ENCODE assay signal across 8 cellular contexts in the genomic region with DNA sequence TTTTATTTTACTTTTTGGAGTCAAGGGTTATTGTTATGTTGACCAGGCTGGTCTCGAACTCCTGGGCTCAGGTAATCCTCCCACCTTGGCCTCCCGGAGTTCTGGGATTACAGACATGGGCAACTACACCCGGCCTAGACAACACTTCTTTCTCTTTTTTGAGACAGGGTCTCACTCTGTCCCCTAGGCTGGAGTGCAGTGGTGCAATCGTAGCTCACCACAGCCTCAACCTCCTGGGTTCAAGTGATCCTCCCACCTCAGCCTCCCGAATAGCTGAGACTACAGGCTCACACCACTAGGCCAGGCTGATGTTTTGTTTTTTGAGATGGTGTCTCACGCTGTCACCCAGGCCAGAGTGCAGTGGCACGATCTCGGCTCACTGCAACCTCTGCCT. TPM values are rescaled to one million over a fixed set of nuclear protein-coding genes. Genes with fewer than 3 reads are reported as not detected.
DNase-seq lines count a peak whose midpoint lies in the region; ATAC-seq and TF ChIP-seq lines count a peak whose summit lies in the region.
"Not testable (repeated sequence)": the region's sequence is repeated elsewhere in the genome, so short reads cannot be mapped to it uniquely, and the experiment has no call there.

No MANE protein-coding gene starts in this region.

- H3K27me3 Mint-ChIP-seq in Calu3 (ENCODE audit: unreplicated experiment); activated CD4-positive, alpha-beta T cell treated with anti-CD3 and anti-CD28 coated beads, Interleukin-2, amount 10 ng/mL, durations not matched to agents 7 days and 5 days; activated naive CD8-positive, alpha-beta T cell treated with anti-CD3 and anti-CD28 coated beads, Interleukin-2, amount 10 ng/mL, durations not matched to agents 7 days and 5 days; naive B cell; progenitor cell of endocrine pancreas: not testable (repeated sequence)

- not testable (repeated sequence) for TF ChIP-seq CTCF in Calu3 (IDR thresholded peaks at IDR 0.05; ENCODE audit: unreplicated experiment); RWPE2 (IDR thresholded peaks at IDR 0.05; ENCODE audit: poor library complexity, severe bottlenecking); esophagus squamous epithelium (IDR thresholded peaks at IDR 0.05); progenitor cell of endocrine pancreas (IDR thresholded peaks at IDR 0.05; ENCODE audit: unreplicated experiment); upper lobe of right lung (IDR thresholded peaks at IDR 0.05)

- H3K27ac Mint-ChIP-seq in Calu3 (ENCODE audit: unreplicated experiment); activated naive CD8-positive, alpha-beta T cell treated with anti-CD3 and anti-CD28 coated beads, Interleukin-2, amount 10 ng/mL, durations not matched to agents 7 days and 5 days; progenitor cell of endocrine pancreas: not testable (repeated sequence)
- peak overlapping the region; percentile 25 for H3K27ac Mint-ChIP-seq in activated CD4-positive, alpha-beta T cell treated with anti-CD3 and anti-CD28 coated beads, Interleukin-2, amount 10 ng/mL, durations not matched to agents 7 days and 5 days
- peak overlapping the region in 2 of 6 donors; percentile 20 to 89 for H3K27ac Mint-ChIP-seq in naive B cell

- H3K4me1 ChIP-seq in RWPE2 (ENCODE audit: insufficient read depth, poor library complexity, severe bottlenecking) (peaks cover 14% of the 10 kb centered on the region), esophagus squamous epithelium (peaks cover 31 to 84% (median 34%) of the 10 kb centered on the region in 3 donors), upper lobe of right lung (peaks cover 32% of the 10 kb centered on the region)

- H3K36me3 ChIP-seq in RWPE2 (ENCODE audit: low read depth); esophagus squamous epithelium; upper lobe of right lung: not testable (repeated sequence)

- H3K9me3 Mint-ChIP-seq in Calu3 (ENCODE audit: low read depth, unreplicated experiment); activated CD4-positive, alpha-beta T cell treated with anti-CD3 and anti-CD28 coated beads, Interleukin-2, amount 10 ng/mL, durations not matched to agents 7 days and 5 days; activated naive CD8-positive, alpha-beta T cell treated with anti-CD3 and anti-CD28 coated beads, Interleukin-2, amount 10 ng/mL, durations not matched to agents 7 days and 5 days; naive B cell; progenitor cell of endocrine pancreas (ENCODE audit: low read depth): not testable (repeated sequence)

- peaks cover 52% of the 10 kb centered on the region for H3K36me3 Mint-ChIP-seq in Calu3 (ENCODE audit: insufficient read depth, unreplicated experiment)
- not testable (repeated sequence) for H3K36me3 Mint-ChIP-seq in activated CD4-positive, alpha-beta T cell treated with anti-CD3 and anti-CD28 coated beads, Interleukin-2, amount 10 ng/mL, durations not matched to agents 7 days and 5 days (ENCODE audit: low read depth); activated naive CD8-positive, alpha-beta T cell treated with anti-CD3 and anti-CD28 coated beads, Interleukin-2, amount 10 ng/mL, durations not matched to agents 7 days and 5 days; naive B cell; progenitor cell of endocrine pancreas (ENCODE audit: insufficient read depth)

- intact Hi-C loops in Calu3 (cut with micrococcal nuclease; ENCODE audit: unreplicated experiment) (loop anchor here (2.0 to 10.0 kb wide), 4 partner anchors 43 to 269 kb away; a partner anchor contains a TSS), esophagus squamous epithelium (cut with DNase I) (loop anchor here (5.0 kb wide), 1 partner anchor 47 kb away; no protein-coding TSS in a partner anchor), upper lobe of right lung (cut with DNase I) (loop anchor here (5.0 kb wide), 1 partner anchor 47 kb away; no protein-coding TSS in a partner anchor)

- POLR2A ChIA-PET in activated CD4-positive, alpha-beta T cell treated with anti-CD3 and anti-CD28 coated beads, Interleukin-2, amount 10 ng/mL, durations not matched to agents 7 days and 5 days (lab: Charles Lee) = not testable (repeated sequence)
- POLR2A ChIA-PET in activated naive CD8-positive, alpha-beta T cell treated with anti-CD3 and anti-CD28 coated beads, Interleukin-2, amount 10 ng/mL, durations not matched to agents 7 days and 5 days (lab: Charles Lee) = interaction anchor here (0.8 to 27.4 kb wide), 3 partner anchors 10 to 60 kb away, joined by 5 to 782 read pairs (median 6); a partner anchor contains a TSS

- H3K4me3 Mint-ChIP-seq in Calu3 (ENCODE audit: low read depth, unreplicated experiment) (peak overlapping the region; percentile 92), naive B cell (peak overlapping the region; percentile 12 to 86 (median 76)), progenitor cell of endocrine pancreas (ENCODE audit: low read depth) (peak overlapping the region; percentile 81)
- peak overlapping the region; percentile 12 for H3K4me3 Mint-ChIP-seq in activated CD4-positive, alpha-beta T cell treated with anti-CD3 and anti-CD28 coated beads, Interleukin-2, amount 10 ng/mL, durations not matched to agents 7 days and 5 days
- H3K4me3 Mint-ChIP-seq in activated naive CD8-positive, alpha-beta T cell treated with anti-CD3 and anti-CD28 coated beads, Interleukin-2, amount 10 ng/mL, durations not matched to agents 7 days and 5 days = peak overlapping the region; percentile 47

- TF ChIP-seq POLR2A in esophagus squamous epithelium (IDR thresholded peaks at IDR 0.05) = not testable (repeated sequence)

- not testable (repeated sequence) for ATAC-seq in RWPE2 (ENCODE audit: low read depth); activated naive CD8-positive, alpha-beta T cell treated with anti-CD3 and anti-CD28 coated beads, Interleukin-2, amount 10 ng/mL, durations not matched to agents 7 days and 5 days (ENCODE audit: low read depth); naive B cell (ENCODE audit: low read depth in 2 of 2); upper lobe of right lung

- H3K9me3 ChIP-seq in RWPE2 (ENCODE audit: severe bottlenecking); esophagus squamous epithelium; upper lobe of right lung: not testable (repeated sequence)

- H3K27ac ChIP-seq in RWPE2 (ENCODE audit: poor library complexity, severe bottlenecking) (peak overlapping the region; percentile 99), esophagus squamous epithelium (peak overlapping the region in 3 of 4 donors; percentile 94 to 96 (median 96)), upper lobe of right lung (peak overlapping the region; percentile 60)

- DNase-seq in Calu3; RWPE2 (ENCODE audit: low spot score); activated CD4-positive, alpha-beta T cell treated with anti-CD3 and anti-CD28 coated beads, Interleukin-2, amount 10 ng/mL, durations not matched to agents 7 days and 5 days; activated naive CD8-positive, alpha-beta T cell treated with anti-CD3 and anti-CD28 coated beads, Interleukin-2, amount 10 ng/mL, durations not matched to agents 7 days and 5 days; esophagus squamous epithelium (lab: John Stamatoyannopoulos, UW); naive B cell; progenitor cell of endocrine pancreas (ENCODE audit: low spot score, unreplicated experiment); upper lobe of right lung: not testable (repeated sequence)

- CTCF ChIA-PET in Calu3 (lab: Charles Lee) = interaction anchor here (1.0 to 4.3 kb wide), 3 partner anchors 42 to 151 kb away, joined by 3 to 49 read pairs (median 11); a partner anchor contains a TSS
- CTCF ChIA-PET in activated CD4-positive, alpha-beta T cell treated with anti-CD3 and anti-CD28 coated beads, Interleukin-2, amount 10 ng/mL, durations not matched to agents 7 days and 5 days (lab: Charles Lee) = interaction anchor here (0.7 to 32.1 kb wide), 8 partner anchors 16 to 877 kb away, joined by 3 to 732 read pairs (median 5); a partner anchor contains a TSS

- 83 to 86% methylated on average over 8 of the region's 8 CpGs for WGBS in esophagus squamous epithelium, 2 donors

- not testable (repeated sequence) for H3K27me3 ChIP-seq in RWPE2 (ENCODE audit: insufficient read depth, poor library complexity, severe bottlenecking); esophagus squamous epithelium; upper lobe of right lung

- not testable (repeated sequence) for BruUV-seq in Calu3 (replicated peaks; lab: Mats Ljungman, UMichigan)

- H3K4me3 ChIP-seq in RWPE2 (ENCODE audit: severe bottlenecking); esophagus squamous epithelium; upper lobe of right lung: not testable (repeated sequence)

- H3K4me1 Mint-ChIP-seq in Calu3 (ENCODE audit: low read depth, unreplicated experiment) (peaks cover 51% of the 10 kb centered on the region), naive B cell (peaks cover 37 to 57% (median 53%) of the 10 kb centered on the region in 3 donors), progenitor cell of endocrine pancreas (ENCODE audit: low read depth) (peaks cover 20% of the 10 kb centered on the region)
- peaks cover 44% of the 10 kb centered on the region for H3K4me1 Mint-ChIP-seq in activated CD4-positive, alpha-beta T cell treated with anti-CD3 and anti-CD28 coated beads, Interleukin-2, amount 10 ng/mL, durations not matched to agents 7 days and 5 days
- H3K4me1 Mint-ChIP-seq in activated naive CD8-positive, alpha-beta T cell treated with anti-CD3 and anti-CD28 coated beads, Interleukin-2, amount 10 ng/mL, durations not matched to agents 7 days and 5 days = peaks cover 34% of the 10 kb centered on the region

RNA-seq across cellular contexts. Expression of a gene that starts 1.3 kb away (rescaled TPM):
- total RNA-seq in Calu3 (2022) (26.5 and 33.0 TPM in 2 replicates), esophagus squamous epithelium (10 to 100 TPM; 16.4 to 48.5 (median 25.0) TPM), progenitor cell of endocrine pancreas (20.1 and 21.1 TPM in 2 replicates), upper lobe of right lung (20.9 TPM)
- 1 to 10 TPM in 1 of 2 experiments, under 1 TPM in 1; 0.42 to 1.3 TPM for total RNA-seq in activated CD4-positive, alpha-beta T cell treated with anti-CD3 and anti-CD28 coated beads, Interleukin-2, amount 10 ng/mL, durations not matched to agents 7 days and 5 days
- total RNA-seq in activated naive CD8-positive, alpha-beta T cell treated with anti-CD3 and anti-CD28 coated beads, Interleukin-2, amount 10 ng/mL, durations not matched to agents 7 days and 5 days = 1 to 10 TPM; 3.4 to 3.5 TPM
- under 1 TPM in 4 of 6 donors, not detected in 2; 0.17 to 0.57 (median 0.33) TPM for polyA plus RNA-seq in naive B cell (ENCODE audit: low read depth in 6 of 6)

RNA-seq across cellular contexts. Expression of a gene that starts 32.7 kb away (rescaled TPM):
- total RNA-seq in Calu3 (2022) = 92.8 and 101 TPM in 2 replicates
- 100 to 1,000 TPM; 131 to 149 TPM for total RNA-seq in activated CD4-positive, alpha-beta T cell treated with anti-CD3 and anti-CD28 coated beads, Interleukin-2, amount 10 ng/mL, durations not matched to agents 7 days and 5 days
- 100 to 1,000 TPM; 187 to 195 TPM for total RNA-seq in activated naive CD8-positive, alpha-beta T cell treated with anti-CD3 and anti-CD28 coated beads, Interleukin-2, amount 10 ng/mL, durations not matched to agents 7 days and 5 days
- 10 to 100 TPM; 29.5 to 44.0 (median 31.8) TPM for total RNA-seq in esophagus squamous epithelium
- polyA plus RNA-seq in naive B cell (ENCODE audit: low read depth in 6 of 6) = 100 to 1,000 TPM in 2 of 6 donors, 10 to 100 TPM in 4; 65.3 to 119 (median 90.7) TPM
- total RNA-seq in progenitor cell of endocrine pancreas = 55.0 and 57.2 TPM in 2 replicates
- 94.6 TPM for total RNA-seq in upper lobe of right lung

RNA-seq across cellular contexts. Expression of a gene that starts 35.4 kb away (rescaled TPM):
- 39.8 and 41.0 TPM in 2 replicates for total RNA-seq in Calu3 (2022)
- total RNA-seq in activated CD4-positive, alpha-beta T cell treated with anti-CD3 and anti-CD28 coated beads, Interleukin-2, amount 10 ng/mL, durations not matched to agents 7 days and 5 days = 10 to 100 TPM; 35.1 to 38.7 TPM
- total RNA-seq in activated naive CD8-positive, alpha-beta T cell treated with anti-CD3 and anti-CD28 coated beads, Interleukin-2, amount 10 ng/mL, durations not matched to agents 7 days and 5 days = 10 to 100 TPM; 37.4 to 39.0 TPM
- 10 to 100 TPM; 14.9 to 23.3 (median 17.0) TPM for total RNA-seq in esophagus squamous epithelium
- polyA plus RNA-seq in naive B cell (ENCODE audit: low read depth in 6 of 6) = 10 to 100 TPM; 12.3 to 49.5 (median 27.4) TPM
- 54.6 and 61.5 TPM in 2 replicates for total RNA-seq in progenitor cell of endocrine pancreas
- 22.5 TPM for total RNA-seq in upper lobe of right lung

RNA-seq across cellular contexts. Expression of a gene that starts 42.7 kb away (rescaled TPM):
- 17.0 and 17.4 TPM in 2 replicates for total RNA-seq in Calu3 (2022)
- 10 to 100 TPM; 86.6 to 91.2 TPM for total RNA-seq in activated CD4-positive, alpha-beta T cell treated with anti-CD3 and anti-CD28 coated beads, Interleukin-2, amount 10 ng/mL, durations not matched to agents 7 days and 5 days
- total RNA-seq in activated naive CD8-positive, alpha-beta T cell treated with anti-CD3 and anti-CD28 coated beads, Interleukin-2, amount 10 ng/mL, durations not matched to agents 7 days and 5 days = 10 to 100 TPM; 92.0 to 96.2 TPM
- total RNA-seq in esophagus squamous epithelium = 1 to 10 TPM; 3.6 to 9.0 (median 6.1) TPM
- 10 to 100 TPM; 29.8 to 65.0 (median 39.7) TPM for polyA plus RNA-seq in naive B cell (ENCODE audit: low read depth in 6 of 6)
- 12.7 and 13.3 TPM in 2 replicates for total RNA-seq in progenitor cell of endocrine pancreas
- 28.9 TPM for total RNA-seq in upper lobe of right lung

Comparison
In these comparisons a context has a peak if more than half of its experiments do, and no peak if none do; other contexts are left out.
1. H3K4me3 Mint-ChIP-seq: peak in every context shown above with its lines; median percentile 92 in Calu3; 81 in progenitor cell of endocrine pancreas; 76 in naive B cell; 47 in activated naive CD8-positive, alpha-beta T cell treated with anti-CD3 and anti-CD28 coated beads, Interleukin-2, amount 10 ng/mL, durations not matched to agents 7 days and 5 days; 12 in activated CD4-positive, alpha-beta T cell treated with anti-CD3 and anti-CD28 coated beads, Interleukin-2, amount 10 ng/mL, durations not matched to agents 7 days and 5 days.